31 cellular contexts compared by ENCODE assay signal in genomic region chr11:68867067-68867466, GRCh38.
"Had no signal": no experiment of that assay in that cellular context is flagged by ENCODE, and none has a peak within 500 bp of the region (broad histone marks: within the 10 kb centered on the region; RNA-seq: fewer than 3 reads in every experiment).

No MANE protein-coding gene starts in this region.

- DNase-seq: activated CD4-positive, alpha-beta T cell treated with anti-CD3 and anti-CD28 coated beads for 36 hours; activated CD4-positive, alpha-beta T cell treated with anti-CD3 and anti-CD28 coated beads, Interleukin-2, amount 10 ng/mL, durations not matched to agents 7 days and 5 days; activated CD4-positive, alpha-beta T cell treated with anti-CD3 and anti-CD28 coated beads, Interleukin-2, amount 50 U/mL, for 48 hours; activated CD8-positive, alpha-beta T cell treated with anti-CD3 and anti-CD28 coated beads, Interleukin-2, amount 10 ng/mL, durations not matched to agents 7 days and 5 days; activated gamma-delta T cell; activated naive CD4-positive, alpha-beta T cell treated with anti-CD3 and anti-CD28 coated beads, Interleukin-2, amount 10 ng/mL, durations not matched to agents 7 days and 5 days; activated naive CD8-positive, alpha-beta T cell treated with anti-CD3 and anti-CD28 coated beads, Interleukin-2, amount 50 U/mL, for 24 hours; activated T-cell treated with anti-CD3 and anti-CD28 coated beads, Interleukin-2, amount 50 U/mL, for 24 hours; anterior cingulate cortex; central memory CD4-positive, alpha-beta T cell; MM.1S; MV-4-11; NCI-H1092; NCI-H1436 treated with DMSO at 0.1 percent for 48 hours; NCI-H1694 treated with DMSO at 0.1 percent for 48 hours; NCI-H2029; NCI-H345; NCI-H524 treated with DMSO at 0.1 percent for 48 hours; NCI-H748 treated with DMSO at 0.1 percent for 48 hours; NK-92 treated with Interleukin-12 subunit alpha and Interleukin-12 subunit beta, amount 100 ng/mL, for 24 hours; SHP77; SJCRH30; T1000 had no signal

- H3K9me3 Mint-ChIP-seq: activated naive CD8-positive, alpha-beta T cell treated with anti-CD3 and anti-CD28 coated beads, Interleukin-2, amount 50 U/mL, for 24 hours had no signal

- H3K4me1 ChIP-seq: SJCRH30 had no signal

- H3K9ac ChIP-seq: KMS-11 had no signal

- H3K4me2 ChIP-seq: KMS-11 had no signal

- H3K4me3 Mint-ChIP-seq: activated CD4-positive, alpha-beta T cell treated with anti-CD3 and anti-CD28 coated beads for 36 hours; activated CD4-positive, alpha-beta T cell treated with anti-CD3 and anti-CD28 coated beads, Interleukin-2, amount 10 ng/mL, durations not matched to agents 7 days and 5 days; activated CD8-positive, alpha-beta T cell treated with anti-CD3 and anti-CD28 coated beads, Interleukin-2, amount 10 ng/mL, durations not matched to agents 7 days and 5 days; activated naive CD4-positive, alpha-beta T cell treated with anti-CD3 and anti-CD28 coated beads, Interleukin-2, amount 10 ng/mL, durations not matched to agents 7 days and 5 days; activated naive CD8-positive, alpha-beta T cell; activated naive CD8-positive, alpha-beta T cell treated with anti-CD3 and anti-CD28 coated beads, Interleukin-2, amount 50 U/mL, for 24 hours; activated T-cell treated with anti-CD3 and anti-CD28 coated beads, Interleukin-2, amount 50 U/mL, for 24 hours; brain; WTC11 had no signal

- H3K36me3 Mint-ChIP-seq: activated naive CD4-positive, alpha-beta T cell treated with anti-CD3 and anti-CD28 coated beads, Interleukin-2, amount 10 ng/mL, durations not matched to agents 7 days and 5 days had no signal

- FAIRE-seq: TTC549 had no signal

- H3K27ac Mint-ChIP-seq: activated CD4-positive, alpha-beta T cell treated with anti-CD3 and anti-CD28 coated beads for 36 hours; activated CD4-positive, alpha-beta T cell treated with anti-CD3 and anti-CD28 coated beads, Interleukin-2, amount 10 ng/mL, durations not matched to agents 7 days and 5 days; activated CD8-positive, alpha-beta T cell treated with anti-CD3 and anti-CD28 coated beads, Interleukin-2, amount 10 ng/mL, durations not matched to agents 7 days and 5 days; activated naive CD8-positive, alpha-beta T cell; activated naive CD8-positive, alpha-beta T cell treated with anti-CD3 and anti-CD28 coated beads, Interleukin-2, amount 50 U/mL, for 24 hours; activated T-cell treated with anti-CD3 and anti-CD28 coated beads, Interleukin-2, amount 50 U/mL, for 24 hours; activated T-helper 2 cell treated with anti-CD3 and anti-CD28 coated beads, Interferon-gamma antibody, Interleukin-2, Interleukin-4, amounts not matched to agents 10 μg/mL and 5 μg/mL and 100 μg/mL, durations not matched to agents 14 hours and 24 hours and 36 hours; brain; WTC11 had no signal

- H3K27ac ChIP-seq: KMS-11, SJCRH30, SK-N-MC had no signal

- ATAC-seq: activated CD4-positive, alpha-beta T cell treated with anti-CD3 and anti-CD28 coated beads for 36 hours; activated CD4-positive, CD25-positive, alpha-beta regulatory T cell treated with anti-CD3 and anti-CD28 coated beads, Interleukin-2, amount 50 U/mL, for 24 hours; activated CD8-positive, alpha-beta T cell treated with anti-CD3 and anti-CD28 coated beads, Interleukin-2, amount 10 ng/mL, durations not matched to agents 7 days and 5 days; activated naive CD8-positive, alpha-beta T cell treated with anti-CD3 and anti-CD28 coated beads, Interleukin-2, amount 50 U/mL, for 24 hours; WTC11 had no signal

- H3K4me3 ChIP-seq: SJCRH30, SK-N-MC had no signal

- H3K36me3 ChIP-seq: SJCRH30 had no signal

- H3K27me3 ChIP-seq: SJCRH30 had no signal
